Comparison of ENCODE assay signal across 1 cellular context in the genomic region with DNA sequence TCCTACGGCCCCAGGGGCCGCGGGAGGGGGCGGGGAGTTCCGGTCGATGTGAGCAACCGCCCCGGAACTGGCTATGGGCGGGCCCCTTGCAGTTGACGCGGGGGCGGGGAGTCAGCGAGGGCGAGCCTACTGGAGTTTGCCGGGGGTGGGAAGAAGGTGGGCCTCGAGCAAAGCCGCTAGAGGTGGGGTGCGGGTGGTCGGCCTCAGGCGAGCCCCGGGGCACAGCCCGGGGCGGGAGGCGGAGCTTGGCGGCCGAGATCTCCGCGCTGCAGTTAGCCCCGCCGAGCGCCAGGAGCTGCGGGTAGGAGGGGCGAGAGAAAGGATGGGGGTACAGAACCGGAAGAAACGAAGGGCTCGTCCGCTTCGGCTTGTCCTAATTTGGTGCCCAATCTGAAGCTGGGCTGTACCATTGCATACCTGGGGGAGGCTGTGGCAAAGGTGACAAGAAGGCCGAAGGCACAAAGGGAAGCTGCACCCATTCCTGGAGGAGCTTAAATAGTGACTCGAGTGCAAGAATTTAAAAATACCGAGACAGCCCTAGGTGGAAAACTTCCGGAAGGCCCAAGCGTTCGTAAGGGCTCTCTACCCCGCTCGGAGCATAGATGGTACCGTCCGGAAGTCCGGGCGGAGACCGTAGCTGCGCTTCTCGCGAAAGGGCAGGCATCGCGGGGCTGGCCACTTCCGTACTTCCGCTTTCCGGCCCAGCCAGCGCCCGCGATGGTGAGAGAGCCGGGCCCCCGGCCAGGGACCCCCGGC.
TF ChIP-seq lines count a peak whose summit lies in the region.

Gene ARPC4, plus strand, starts transcription at position 678 of the 756 bp plus-strand sequence. Its CDS starts 40 bp downstream, at position 718.
A gene with protein sequence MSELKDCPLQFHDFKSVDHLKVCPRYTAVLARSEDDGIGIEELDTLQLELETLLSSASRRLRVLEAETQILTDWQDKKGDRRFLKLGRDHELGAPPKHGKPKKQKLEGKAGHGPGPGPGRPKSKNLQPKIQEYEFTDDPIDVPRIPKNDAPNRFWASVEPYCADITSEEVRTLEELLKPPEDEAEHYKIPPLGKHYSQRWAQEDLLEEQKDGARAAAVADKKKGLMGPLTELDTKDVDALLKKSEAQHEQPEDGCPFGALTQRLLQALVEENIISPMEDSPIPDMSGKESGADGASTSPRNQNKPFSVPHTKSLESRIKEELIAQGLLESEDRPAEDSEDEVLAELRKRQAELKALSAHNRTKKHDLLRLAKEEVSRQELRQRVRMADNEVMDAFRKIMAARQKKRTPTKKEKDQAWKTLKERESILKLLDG (minus strand): TSS at position 69 of the 756 bp plus-strand sequence. CDS start 1,007 bp downstream, outside the sequence.

TF ChIP-seq in K562, 482 proteins besides CTCF, POLR2A, EP300 and RAD21 (continued from another document and continues in another):
- TF ChIP-seq, protein P1, sequence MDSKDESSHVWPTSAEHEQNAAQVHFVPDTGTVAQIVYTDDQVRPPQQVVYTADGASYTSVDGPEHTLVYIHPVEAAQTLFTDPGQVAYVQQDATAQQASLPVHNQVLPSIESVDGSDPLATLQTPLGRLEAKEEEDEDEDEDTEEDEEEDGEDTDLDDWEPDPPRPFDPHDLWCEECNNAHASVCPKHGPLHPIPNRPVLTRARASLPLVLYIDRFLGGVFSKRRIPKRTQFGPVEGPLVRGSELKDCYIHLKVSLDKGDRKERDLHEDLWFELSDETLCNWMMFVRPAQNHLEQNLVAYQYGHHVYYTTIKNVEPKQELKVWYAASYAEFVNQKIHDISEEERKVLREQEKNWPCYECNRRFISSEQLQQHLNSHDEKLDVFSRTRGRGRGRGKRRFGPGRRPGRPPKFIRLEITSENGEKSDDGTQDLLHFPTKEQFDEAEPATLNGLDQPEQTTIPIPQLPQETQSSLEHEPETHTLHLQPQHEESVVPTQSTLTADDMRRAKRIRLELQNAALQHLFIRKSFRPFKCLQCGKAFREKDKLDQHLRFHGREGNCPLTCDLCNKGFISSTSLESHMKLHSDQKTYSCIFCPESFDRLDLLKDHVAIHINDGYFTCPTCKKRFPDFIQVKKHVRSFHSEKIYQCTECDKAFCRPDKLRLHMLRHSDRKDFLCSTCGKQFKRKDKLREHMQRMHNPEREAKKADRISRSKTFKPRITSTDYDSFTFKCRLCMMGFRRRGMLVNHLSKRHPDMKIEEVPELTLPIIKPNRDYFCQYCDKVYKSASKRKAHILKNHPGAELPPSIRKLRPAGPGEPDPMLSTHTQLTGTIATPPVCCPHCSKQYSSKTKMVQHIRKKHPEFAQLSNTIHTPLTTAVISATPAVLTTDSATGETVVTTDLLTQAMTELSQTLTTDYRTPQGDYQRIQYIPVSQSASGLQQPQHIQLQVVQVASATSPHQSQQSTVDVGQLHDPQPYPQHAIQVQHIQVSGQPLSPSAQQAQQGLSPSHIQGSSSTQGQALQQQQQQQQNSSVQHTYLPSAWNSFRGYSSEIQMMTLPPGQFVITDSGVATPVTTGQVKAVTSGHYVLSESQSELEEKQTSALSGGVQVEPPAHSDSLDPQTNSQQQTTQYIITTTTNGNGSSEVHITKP (IDR thresholded peaks at IDR 0.05; ENCODE audit: partially characterized antibody), result peak; percentile 100
- TF ChIP-seq TAL1 (IDR thresholded peaks at IDR 0.05), result no peak
- TF ChIP-seq SRSF7 (optimal IDR thresholded peaks at IDR 0.05; ENCODE audit: low read depth, low read length), result no peak
- TF ChIP-seq ZNF707 (CRISPR knock-in tag; conservative IDR thresholded peaks at IDR 0.05), result no peak
- TF ChIP-seq NBN (IDR thresholded peaks at IDR 0.05; ENCODE audit: low read depth), result peak; percentile 34; the same call in 1 of the 2 replicates
- peak; percentile 76 to 89; a peak in 2 of 4 replicates for TF ChIP-seq SIN3A (IDR thresholded peaks at IDR 0.05; ENCODE audit: borderline replicate concordance in 2 of 2, control insufficient read depth in 1 of 2, low read depth in 2 of 2, low read length in 2 of 2)
- no peak for TF ChIP-seq ZNF347 (CRISPR knock-in tag; IDR thresholded peaks at IDR 0.05; ENCODE audit: low read depth)
- TF ChIP-seq SAFB2 (IDR thresholded peaks at IDR 0.05; ENCODE audit: borderline replicate concordance, low read depth, low read length, severe bottlenecking), result no peak
- no peak for TF ChIP-seq SMARCB1 (IDR thresholded peaks at IDR 0.05; ENCODE audit: insufficient read length, low read depth)
- TF ChIP-seq, protein P2, sequence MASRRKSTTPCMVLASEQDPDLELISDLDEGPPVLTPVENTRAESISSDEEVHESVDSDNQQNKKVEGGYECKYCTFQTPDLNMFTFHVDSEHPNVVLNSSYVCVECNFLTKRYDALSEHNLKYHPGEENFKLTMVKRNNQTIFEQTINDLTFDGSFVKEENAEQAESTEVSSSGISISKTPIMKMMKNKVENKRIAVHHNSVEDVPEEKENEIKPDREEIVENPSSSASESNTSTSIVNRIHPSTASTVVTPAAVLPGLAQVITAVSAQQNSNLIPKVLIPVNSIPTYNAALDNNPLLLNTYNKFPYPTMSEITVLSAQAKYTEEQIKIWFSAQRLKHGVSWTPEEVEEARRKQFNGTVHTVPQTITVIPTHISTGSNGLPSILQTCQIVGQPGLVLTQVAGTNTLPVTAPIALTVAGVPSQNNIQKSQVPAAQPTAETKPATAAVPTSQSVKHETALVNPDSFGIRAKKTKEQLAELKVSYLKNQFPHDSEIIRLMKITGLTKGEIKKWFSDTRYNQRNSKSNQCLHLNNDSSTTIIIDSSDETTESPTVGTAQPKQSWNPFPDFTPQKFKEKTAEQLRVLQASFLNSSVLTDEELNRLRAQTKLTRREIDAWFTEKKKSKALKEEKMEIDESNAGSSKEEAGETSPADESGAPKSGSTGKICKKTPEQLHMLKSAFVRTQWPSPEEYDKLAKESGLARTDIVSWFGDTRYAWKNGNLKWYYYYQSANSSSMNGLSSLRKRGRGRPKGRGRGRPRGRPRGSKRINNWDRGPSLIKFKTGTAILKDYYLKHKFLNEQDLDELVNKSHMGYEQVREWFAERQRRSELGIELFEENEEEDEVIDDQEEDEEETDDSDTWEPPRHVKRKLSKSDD (conservative IDR thresholded peaks at IDR 0.05; ENCODE audit: low read length), result peak; percentile 81
- TF ChIP-seq MCM5 (IDR thresholded peaks at IDR 0.05; ENCODE audit: low read depth), result no peak
- TF ChIP-seq MTA1 (IDR thresholded peaks at IDR 0.05; ENCODE audit: borderline replicate concordance), result no peak
- peak; percentile 93 for TF ChIP-seq POLR2AphosphoS5 (IDR thresholded peaks at IDR 0.05; ENCODE audit: control insufficient read depth, insufficient read depth, low read depth, low read length)
- TF ChIP-seq SMC3 (conservative IDR thresholded peaks at IDR 0.05; ENCODE audit: insufficient read depth, low read depth, low read length), result no peak
- TF ChIP-seq ZBTB34 (CRISPR knock-in tag; IDR thresholded peaks at IDR 0.05), result no peak
- peak; percentile 31 to 54; a peak in 2 of 4 replicates for TF ChIP-seq SIX5 (IDR thresholded peaks at IDR 0.05; ENCODE audit: borderline replicate concordance in 1 of 2, insufficient read depth in 1 of 2, low read depth in 1 of 2, low read length in 2 of 2)
- TF ChIP-seq MITF (IDR thresholded peaks at IDR 0.05), result no peak
- no peak; the same call in 1 of the 2 replicates for TF ChIP-seq ZC3H11A (IDR thresholded peaks at IDR 0.05; ENCODE audit: low read depth, low read length)
- TF ChIP-seq ZNF79 (CRISPR knock-in tag; IDR thresholded peaks at IDR 0.05; ENCODE audit: low read depth), result no peak
- TF ChIP-seq ZNF57 (CRISPR knock-in tag; IDR thresholded peaks at IDR 0.05), result no peak
- TF ChIP-seq, protein P3, sequence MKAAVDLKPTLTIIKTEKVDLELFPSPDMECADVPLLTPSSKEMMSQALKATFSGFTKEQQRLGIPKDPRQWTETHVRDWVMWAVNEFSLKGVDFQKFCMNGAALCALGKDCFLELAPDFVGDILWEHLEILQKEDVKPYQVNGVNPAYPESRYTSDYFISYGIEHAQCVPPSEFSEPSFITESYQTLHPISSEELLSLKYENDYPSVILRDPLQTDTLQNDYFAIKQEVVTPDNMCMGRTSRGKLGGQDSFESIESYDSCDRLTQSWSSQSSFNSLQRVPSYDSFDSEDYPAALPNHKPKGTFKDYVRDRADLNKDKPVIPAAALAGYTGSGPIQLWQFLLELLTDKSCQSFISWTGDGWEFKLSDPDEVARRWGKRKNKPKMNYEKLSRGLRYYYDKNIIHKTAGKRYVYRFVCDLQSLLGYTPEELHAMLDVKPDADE (conservative IDR thresholded peaks at IDR 0.05; ENCODE audit: control insufficient read depth, low read depth, low read length), result peak; percentile 67
- TF ChIP-seq PHF8 (IDR thresholded peaks at IDR 0.05; ENCODE audit: borderline replicate concordance, low read length), result peak; percentile 93
- TF ChIP-seq, protein P4, sequence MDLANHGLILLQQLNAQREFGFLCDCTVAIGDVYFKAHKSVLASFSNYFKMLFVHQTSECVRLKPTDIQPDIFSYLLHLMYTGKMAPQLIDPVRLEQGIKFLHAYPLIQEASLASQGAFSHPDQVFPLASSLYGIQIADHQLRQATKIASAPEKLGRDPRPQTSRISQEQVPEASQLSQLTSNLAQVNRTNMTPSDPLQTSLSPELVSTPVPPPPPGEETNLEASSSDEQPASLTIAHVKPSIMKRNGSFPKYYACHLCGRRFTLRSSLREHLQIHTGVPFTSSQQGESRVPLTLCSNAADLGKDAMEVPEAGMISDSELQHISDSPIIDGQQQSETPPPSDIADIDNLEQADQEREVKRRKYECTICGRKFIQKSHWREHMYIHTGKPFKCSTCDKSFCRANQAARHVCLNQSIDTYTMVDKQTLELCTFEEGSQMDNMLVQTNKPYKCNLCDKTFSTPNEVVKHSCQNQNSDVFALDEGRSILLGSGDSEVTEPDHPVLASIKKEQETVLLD (IDR thresholded peaks at IDR 0.05), result no peak
- TF ChIP-seq SMAD3 (CRISPR knock-in tag; conservative IDR thresholded peaks at IDR 0.05), result peak; percentile 73
- TF ChIP-seq, protein P5, sequence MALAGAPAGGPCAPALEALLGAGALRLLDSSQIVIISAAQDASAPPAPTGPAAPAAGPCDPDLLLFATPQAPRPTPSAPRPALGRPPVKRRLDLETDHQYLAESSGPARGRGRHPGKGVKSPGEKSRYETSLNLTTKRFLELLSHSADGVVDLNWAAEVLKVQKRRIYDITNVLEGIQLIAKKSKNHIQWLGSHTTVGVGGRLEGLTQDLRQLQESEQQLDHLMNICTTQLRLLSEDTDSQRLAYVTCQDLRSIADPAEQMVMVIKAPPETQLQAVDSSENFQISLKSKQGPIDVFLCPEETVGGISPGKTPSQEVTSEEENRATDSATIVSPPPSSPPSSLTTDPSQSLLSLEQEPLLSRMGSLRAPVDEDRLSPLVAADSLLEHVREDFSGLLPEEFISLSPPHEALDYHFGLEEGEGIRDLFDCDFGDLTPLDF (CRISPR knock-in tag; IDR thresholded peaks at IDR 0.05), result no peak
- TF ChIP-seq ETV1 (tag; conservative IDR thresholded peaks at IDR 0.05; ENCODE audit: low read depth), result peak; percentile 97
- TF ChIP-seq TCF3 (CRISPR knock-in tag; IDR thresholded peaks at IDR 0.05), result no peak
- peak; percentile 92 for TF ChIP-seq HMGN3 (IDR thresholded peaks at IDR 0.05; ENCODE audit: borderline replicate concordance, extremely low read depth, insufficient read length, low read depth, low read length)
- no peak for TF ChIP-seq ZC3H8 (IDR thresholded peaks at IDR 0.05)
- TF ChIP-seq TAF15 (IDR thresholded peaks at IDR 0.05; ENCODE audit: low read depth, low read length), result no peak
- TF ChIP-seq NFIX (CRISPR knock-in tag; IDR thresholded peaks at IDR 0.05; ENCODE audit: low read depth), result 0 out of 2 replicates have a peak, but pooled peaks have one; percentile 5
- TF ChIP-seq ZNF124 (CRISPR knock-in tag; IDR thresholded peaks at IDR 0.05), result no peak
- peak; percentile 15; the same call in 1 of the 2 replicates for TF ChIP-seq GATAD2A (IDR thresholded peaks at IDR 0.05)
- TF ChIP-seq ZNF717 (CRISPR knock-in tag; IDR thresholded peaks at IDR 0.05), result no peak
- no peak for TF ChIP-seq FOXK1 (CRISPR knock-in tag; IDR thresholded peaks at IDR 0.05; ENCODE audit: borderline replicate concordance)
- TF ChIP-seq CHAMP1 (IDR thresholded peaks at IDR 0.05), result no peak
- TF ChIP-seq ZNF184 (CRISPR knock-in tag; IDR thresholded peaks at IDR 0.05), result no peak
- no peak for TF ChIP-seq ZFP1 (CRISPR knock-in tag; IDR thresholded peaks at IDR 0.05)
- no peak for TF ChIP-seq SRSF9 (IDR thresholded peaks at IDR 0.05; ENCODE audit: borderline replicate concordance, low read depth, low read length)
- no peak for TF ChIP-seq ARID2 (IDR thresholded peaks at IDR 0.05)
- TF ChIP-seq KLF6 (CRISPR knock-in tag; IDR thresholded peaks at IDR 0.05; ENCODE audit: borderline replicate concordance), result peak; percentile 64
- no peak for TF ChIP-seq ZNF12 (CRISPR knock-in tag; IDR thresholded peaks at IDR 0.05)
- TF ChIP-seq HOXB6 (CRISPR knock-in tag; IDR thresholded peaks at IDR 0.05; ENCODE audit: borderline replicate concordance), result no peak
